8 cellular contexts compared by ENCODE assay signal in the genomic region with DNA sequence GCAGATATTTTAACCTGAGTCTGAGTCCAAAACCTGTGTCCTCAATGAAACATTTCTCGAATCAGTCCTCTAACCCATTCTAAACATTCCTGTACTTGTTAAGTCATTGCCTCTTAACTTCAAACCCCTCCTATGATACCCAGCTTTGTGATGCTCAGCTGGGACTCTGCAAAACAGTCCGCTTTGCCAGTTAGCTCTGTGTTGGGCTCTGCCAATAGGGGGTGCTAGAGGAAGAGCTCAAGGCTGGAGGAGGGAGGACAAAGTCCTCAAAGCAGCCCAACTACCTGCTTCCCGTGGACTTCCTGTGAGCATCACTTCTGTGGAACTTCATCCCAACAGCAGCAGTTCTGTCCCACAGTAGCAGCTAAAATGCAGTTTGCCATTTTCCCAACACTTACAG.
DNase-seq lines count a peak whose midpoint lies in the region; TF ChIP-seq lines count a peak whose summit lies in the region.

No MANE protein-coding gene starts in this region.

- no peak overlapping the region for H3K4me3 ChIP-seq in choroid plexus epithelial cell (ENCODE audit: low read depth, low read length)

- H3K27ac ChIP-seq in 22Rv1 = no peak overlapping the region

- peak; percentile 63 for DNase-seq in DMS53 treated with DMSO at 0.1 percent for 48 hours (lab: John Stamatoyannopoulos, UW; ENCODE audit: unreplicated experiment)
- no peak for DNase-seq in choroid plexus epithelial cell (ENCODE audit: low read depth)
- DNase-seq in GM19238 (ENCODE audit: insufficient read length, low spot score) = no peak
- DNase-seq in superior temporal gyrus (ENCODE audit: extremely low spot score) = no peak
- no peak for DNase-seq in DMS153 (lab: John Stamatoyannopoulos, UW)
- no peak for DNase-seq in pons (ENCODE audit: low spot score)

- no peak for TF ChIP-seq EP300 in Ishikawa (IDR thresholded peaks at IDR 0.05; ENCODE audit: borderline replicate concordance)

- TF ChIP-seq CTCF in 22Rv1 (IDR thresholded peaks at IDR 0.05) (peak; percentile 77), choroid plexus epithelial cell (conservative IDR thresholded peaks at IDR 0.05; ENCODE audit: low read depth, low read length) (peak; percentile 45)

- TF ChIP-seq RAD21 in Ishikawa (IDR thresholded peaks at IDR 0.05; ENCODE audit: low read depth) = peak; percentile 42

TF ChIP-seq in Ishikawa, 13 proteins besides CTCF, POLR2A, EP300 and RAD21:
- TF ChIP-seq YY1 (IDR thresholded peaks at IDR 0.05; ENCODE audit: low read depth) (no peak), NFIC (IDR thresholded peaks at IDR 0.05) (no peak), TEAD4 (IDR thresholded peaks at IDR 0.05) (no peak), CREB1 (IDR thresholded peaks at IDR 0.05; ENCODE audit: low read depth) (no peak), TAF1 (IDR thresholded peaks at IDR 0.05; ENCODE audit: low read depth) (no peak), TCF12 (IDR thresholded peaks at IDR 0.05; ENCODE audit: low read depth) (no peak), FOXM1 (IDR thresholded peaks at IDR 0.05; ENCODE audit: borderline replicate concordance, low read depth) (no peak)
- TF ChIP-seq, protein P1, sequence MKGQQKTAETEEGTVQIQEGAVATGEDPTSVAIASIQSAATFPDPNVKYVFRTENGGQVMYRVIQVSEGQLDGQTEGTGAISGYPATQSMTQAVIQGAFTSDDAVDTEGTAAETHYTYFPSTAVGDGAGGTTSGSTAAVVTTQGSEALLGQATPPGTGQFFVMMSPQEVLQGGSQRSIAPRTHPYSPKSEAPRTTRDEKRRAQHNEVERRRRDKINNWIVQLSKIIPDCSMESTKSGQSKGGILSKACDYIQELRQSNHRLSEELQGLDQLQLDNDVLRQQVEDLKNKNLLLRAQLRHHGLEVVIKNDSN (IDR thresholded peaks at IDR 0.05) = no peak
